21 cellular contexts compared by ENCODE assay signal in genomic region chr3:54567949-54568348, GRCh38.
"Had no signal": no experiment of that assay in that cellular context is flagged by ENCODE, and none has a peak within 500 bp of the region (broad histone marks: within the 10 kb centered on the region; RNA-seq: fewer than 3 reads in every experiment).

No MANE protein-coding gene starts in this region.

- H3K4me3 ChIP-seq: MG63, SJSA1, SK-N-MC had no signal

- DNase-seq: IMR-90, Karpas-422, KG1, MG63, NCI-H1092 treated with DMSO at 0.1 percent for 48 hours, NCI-H1436, NCI-H187, NCI-H2029, NCI-H2081 treated with DMSO at 0.1 percent for 48 hours, NCI-H2171, NCI-H226, NCI-H446, NCI-H510A, NCI-H524 treated with DMSO at 0.1 percent for 48 hours, NCI-H69, NCI-H774, SIG-M5 had no signal

- H3K4me1 ChIP-seq: SJSA1 had no signal

- ATAC-seq: HepG2 had no signal

- H3K9me3 ChIP-seq: MG63, SJSA1 had no signal

- H3K27me3 ChIP-seq: MG63, SJSA1 had no signal

- H3K36me3 ChIP-seq: MG63, SJSA1 had no signal

- H3K27ac ChIP-seq: RWPE1, SJSA1, SK-N-MC had no signal
